ENCODE assay signal across 19 cellular contexts in genomic region chr6:118967239-118967638, GRCh38. TPM values are rescaled to one million over a fixed set of nuclear protein-coding genes. Genes with fewer than 3 reads are reported as not detected.
DNase-seq lines count a peak whose midpoint lies in the region; ATAC-seq and TF ChIP-seq lines count a peak whose summit lies in the region.
"Had no signal": no experiment of that assay in that cellular context is flagged by ENCODE, and none has a peak within 500 bp of the region (broad histone marks: within the 10 kb centered on the region; RNA-seq: fewer than 3 reads in every experiment).

No MANE protein-coding gene starts in this region.

- no peak for ATAC-seq in activated T-cell treated with anti-CD3 and anti-CD28 coated beads, Interleukin-2, amount 50 U/mL, for 72 hours (replicated peaks in 1 of 2)
- ATAC-seq in activated T-cell treated with anti-CD3 and anti-CD28 coated beads, Interleukin-2, amount 50 U/mL, for 4 hours, result no peak
- ATAC-seq in T-helper 17 cell, result no peak
- ATAC-seq: CD8-positive, alpha-beta T cell; HCT116 had no signal

- H3K27me3 Mint-ChIP-seq in activated T-cell treated with anti-CD3 and anti-CD28 coated beads, Interleukin-2, amount 50 U/mL, for 72 hours (ENCODE audit: low read depth), result no peaks in the 10 kb centered on the region
- no peaks in the 10 kb centered on the region for H3K27me3 Mint-ChIP-seq in activated T-cell treated with anti-CD3 and anti-CD28 coated beads, Interleukin-2, amount 50 U/mL, for 4 hours (ENCODE audit: low read depth)
- H3K27me3 Mint-ChIP-seq in T-helper 17 cell, result no peaks in the 10 kb centered on the region
- H3K27me3 Mint-ChIP-seq: B cell; CD4-positive, CD25-positive, alpha-beta regulatory T cell had no signal

- H3K4me3 ChIP-seq in HEK293 (ENCODE audit: low read depth, low read length), result no peak overlapping the region
- H3K4me3 ChIP-seq in H7 (ENCODE audit: insufficient read depth, low read depth, low read length), result no peak overlapping the region
- no peak overlapping the region for H3K4me3 ChIP-seq in WERI-Rb-1 (ENCODE audit: low read depth, low read length)
- H3K4me3 ChIP-seq: BLaER1 had no signal

- POLR2A ChIA-PET in HEK293 (lab: Yijun Ruan, JAX), result interaction anchor here (0.6 kb wide), 1 partner anchor 173 kb away, joined by 4 read pairs; no protein-coding TSS in a partner anchor

- H3K4me1 ChIP-seq in HEK293 (ENCODE audit: control insufficient read depth, insufficient read depth, low read length), result no peaks in the 10 kb centered on the region
- H3K4me1 ChIP-seq: BLaER1 had no signal

- H3K27me3 ChIP-seq in H7 (ENCODE audit: control insufficient read depth, insufficient read depth, low read length), result no peaks in the 10 kb centered on the region
- H3K27me3 ChIP-seq in WERI-Rb-1 (ENCODE audit: insufficient read depth, low read depth, severe bottlenecking), result no peaks in the 10 kb centered on the region
- H3K27me3 ChIP-seq: BLaER1 had no signal

- peaks cover 0 to 3% of the 10 kb centered on the region in 2 donors for H3K36me3 Mint-ChIP-seq in activated T-cell treated with anti-CD3 and anti-CD28 coated beads, Interleukin-2, amount 50 U/mL, for 72 hours (ENCODE audit: insufficient read depth in 2 of 2)
- no peaks in the 10 kb centered on the region for H3K36me3 Mint-ChIP-seq in activated T-cell treated with anti-CD3 and anti-CD28 coated beads, Interleukin-2, amount 50 U/mL, for 4 hours (ENCODE audit: insufficient read depth)
- peaks cover 2% of the 10 kb centered on the region for H3K36me3 Mint-ChIP-seq in T-helper 17 cell (ENCODE audit: low read depth)
- H3K36me3 Mint-ChIP-seq: CD4-positive, CD25-positive, alpha-beta regulatory T cell; CD8-positive, alpha-beta T cell had no signal

- no peaks in the 10 kb centered on the region for H3K9me3 ChIP-seq in HEK293 (ENCODE audit: control insufficient read depth, insufficient read depth, low read depth, low read length)
- no peaks in the 10 kb centered on the region for H3K9me3 ChIP-seq in T-helper 17 cell (ENCODE audit: control insufficient read depth, low read length, poor library complexity, severe bottlenecking)
- H3K9me3 ChIP-seq in WERI-Rb-1 (ENCODE audit: severe bottlenecking), result no peaks in the 10 kb centered on the region
- H3K9me3 ChIP-seq: BLaER1, Caco-2 had no signal

- TF ChIP-seq CTCF in HEK293 (tag by site-specific recombination; IDR thresholded peaks at IDR 0.05), result no peak
- TF ChIP-seq CTCF in WERI-Rb-1 (IDR thresholded peaks at IDR 0.05; ENCODE audit: low read depth, low read length), result no peak

- H3K36me3 ChIP-seq in HEK293 (ENCODE audit: control insufficient read depth in 2 of 2, insufficient read depth in 1 of 2, low read length in 2 of 2) (peaks cover 0 to 23% of the 10 kb centered on the region in 2 experiments; a peak in 1 of 3 replicates), H7 (replicated peaks; ENCODE audit: control insufficient read depth, insufficient read depth, low read length) (no peaks in the 10 kb centered on the region), WERI-Rb-1 (no peaks in the 10 kb centered on the region)
- H3K36me3 ChIP-seq: BLaER1 had no signal

- peak overlapping the region; percentile 9 for H3K27ac Mint-ChIP-seq in activated T-cell treated with anti-CD3 and anti-CD28 coated beads, Interleukin-2, amount 50 U/mL, for 72 hours
- peak overlapping the region; percentile 6 for H3K27ac Mint-ChIP-seq in T-helper 17 cell
- H3K27ac Mint-ChIP-seq: B cell; CD8-positive, alpha-beta T cell; HFFc6 had no signal

- H3K4me3 Mint-ChIP-seq in activated T-cell treated with anti-CD3 and anti-CD28 coated beads, Interleukin-2, amount 50 U/mL, for 72 hours, result no peak overlapping the region
- H3K4me3 Mint-ChIP-seq in activated T-cell treated with anti-CD3 and anti-CD28 coated beads, Interleukin-2, amount 50 U/mL, for 4 hours, result no peak overlapping the region
- no peak overlapping the region for H3K4me3 Mint-ChIP-seq in T-helper 17 cell
- H3K4me3 Mint-ChIP-seq: B cell; CD4-positive, CD25-positive, alpha-beta regulatory T cell; CD8-positive, alpha-beta T cell; H9; HFFc6 had no signal

- H3K9me3 Mint-ChIP-seq in activated T-cell treated with anti-CD3 and anti-CD28 coated beads, Interleukin-2, amount 50 U/mL, for 72 hours, result no peaks in the 10 kb centered on the region
- H3K9me3 Mint-ChIP-seq in activated T-cell treated with anti-CD3 and anti-CD28 coated beads, Interleukin-2, amount 50 U/mL, for 4 hours, result no peaks in the 10 kb centered on the region
- H3K9me3 Mint-ChIP-seq: CD4-positive, CD25-positive, alpha-beta regulatory T cell; CD8-positive, alpha-beta T cell; H9; HFFc6 had no signal

- DNase-seq in activated T-cell treated with anti-CD3 and anti-CD28 coated beads, Interleukin-2, amount 50 U/mL, for 72 hours, result no peak
- DNase-seq in activated T-cell treated with anti-CD3 and anti-CD28 coated beads, Interleukin-2, amount 50 U/mL, for 4 hours, result no peak
- DNase-seq in T-helper 17 cell, result no peak
- no peak for DNase-seq in NCI-H446 treated with DMSO at 0.1 percent for 48 hours (lab: John Stamatoyannopoulos, UW)
- DNase-seq in H7, result no peak
- no peak for DNase-seq in WERI-Rb-1
- DNase-seq: Caco-2; CD4-positive, CD25-positive, alpha-beta regulatory T cell; CD8-positive, alpha-beta T cell; DMS153; DND-41; H9; HFFc6 had no signal

- no peaks in the 10 kb centered on the region for H3K4me1 Mint-ChIP-seq in activated T-cell treated with anti-CD3 and anti-CD28 coated beads, Interleukin-2, amount 50 U/mL, for 72 hours (ENCODE audit: low read depth)
- H3K4me1 Mint-ChIP-seq in activated T-cell treated with anti-CD3 and anti-CD28 coated beads, Interleukin-2, amount 50 U/mL, for 4 hours (ENCODE audit: low read depth), result no peaks in the 10 kb centered on the region
- H3K4me1 Mint-ChIP-seq in T-helper 17 cell, result peaks cover 3% of the 10 kb centered on the region
- H3K4me1 Mint-ChIP-seq: B cell; CD4-positive, CD25-positive, alpha-beta regulatory T cell had no signal

- H3K27ac ChIP-seq in HEK293 (ENCODE audit: extremely low read depth, low read depth, low read length) (no peak overlapping the region), WERI-Rb-1 (no peak overlapping the region)
- H3K27ac ChIP-seq: 22Rv1, BLaER1, C4-2B had no signal

- CTCF ChIA-PET in HEK293 (lab: Yijun Ruan, JAX), result interaction anchor here (0.6 to 6.5 kb wide), 6 partner anchors 8 to 162 kb away, joined by 3 to 68 read pairs (median 6); partner anchors contain the start of gene FAM184A

TF ChIP-seq in HEK293, 187 proteins besides CTCF, POLR2A, EP300 and RAD21:
- TF ChIP-seq ATF2 (tag by site-specific recombination; IDR thresholded peaks at IDR 0.05; ENCODE audit: low read depth) (peak; percentile 90), ZNF747 (tag by site-specific recombination; IDR thresholded peaks at IDR 0.05) (no peak)

RNA-seq across cellular contexts. Expression of gene MCM9, which starts 32.3 kb away (rescaled TPM):
- 10 to 100 TPM; 18.4 to 22.9 TPM for total RNA-seq in activated T-cell treated with anti-CD3 and anti-CD28 coated beads, Interleukin-2, amount 50 U/mL, for 72 hours
- total RNA-seq in activated T-cell treated with anti-CD3 and anti-CD28 coated beads, Interleukin-2, amount 50 U/mL, for 4 hours, result 10 to 100 TPM; 17.2 to 24.1 (median 17.8) TPM
- 10 to 100 TPM; 30.0 to 37.2 TPM for total RNA-seq in T-helper 17 cell
- total RNA-seq in H7 (2014; rRNA removed; shearing (Covaris generic)), result 8.7 and 10.7 TPM in 2 replicates
